27 cellular contexts compared by ENCODE assay signal in the genomic region with DNA sequence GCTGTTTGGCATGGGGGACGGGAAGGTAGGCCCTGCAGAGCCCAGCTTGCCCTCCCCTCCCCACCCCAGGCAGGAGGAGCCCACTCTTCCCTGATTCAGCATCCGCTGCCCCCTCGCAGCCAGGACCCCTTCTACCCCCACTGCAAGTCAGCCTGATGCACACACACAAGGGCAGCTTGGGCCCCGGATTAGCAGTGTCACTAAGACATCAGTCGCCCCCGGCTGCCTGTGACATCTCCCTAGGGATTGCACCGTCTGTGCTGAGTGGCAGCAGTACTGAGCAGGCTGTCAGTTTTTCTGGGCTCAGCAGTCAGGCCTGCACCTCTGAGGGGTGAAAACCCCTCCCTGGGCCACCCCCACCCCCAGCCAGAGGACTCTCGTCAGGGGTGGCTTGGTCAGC. TPM values are rescaled to one million over a fixed set of nuclear protein-coding genes. Genes with fewer than 3 reads are reported as not detected.
A peak's percentile ranks its signal among the peaks of the same experiment; 100 is the strongest.
DNase-seq lines count a peak whose midpoint lies in the region; FAIRE-seq and TF ChIP-seq lines count a peak whose summit lies in the region.
"Had no signal": no experiment of that assay in that cellular context is flagged by ENCODE, and none has a peak within 500 bp of the region (broad histone marks: within the 10 kb centered on the region; RNA-seq: fewer than 3 reads in every experiment).

No MANE protein-coding gene starts in this region.

- H4K20me1 ChIP-seq in BLaER1 (no peaks in the 10 kb centered on the region), neural progenitor cell (ENCODE audit: low read depth) (no peaks in the 10 kb centered on the region)

- no peaks in the 10 kb centered on the region for H3K36me3 Mint-ChIP-seq in neural progenitor cell
- H3K36me3 Mint-ChIP-seq: CD14-positive monocyte, memory B cell had no signal

- peaks cover 12% of the 10 kb centered on the region for H3K27me3 Mint-ChIP-seq in neural progenitor cell (ENCODE audit: insufficient read depth, low read depth)

- H2AFZ ChIP-seq in neural progenitor cell (replicated peaks), result no peak overlapping the region

- DNase-seq in H7 (peak; percentile 36), NT2/D1 (ENCODE audit: low read depth, low spot score) (no peak), neural progenitor cell (ENCODE audit: low spot score) (peak; percentile 42), RCC 7860 (ENCODE audit: low spot score) (no peak), substantia nigra (lab: John Stamatoyannopoulos, UW) (no peak)
- no peak for DNase-seq in activated CD4-positive, CD25-positive, alpha-beta regulatory T cell treated with anti-CD3 and anti-CD28 coated beads, Interleukin-2, amount 50 U/mL, for 72 hours
- DNase-seq: activated CD8-positive, alpha-beta memory T cell treated with anti-CD3 and anti-CD28 coated beads, Interleukin-2, amount 50 U/mL, for 48 hours; activated CD8-positive, alpha-beta T cell treated with anti-CD3 and anti-CD28 coated beads for 36 hours; activated naive CD4-positive, alpha-beta T cell treated with anti-CD3 and anti-CD28 coated beads for 36 hours; Caco-2; central memory CD4-positive, alpha-beta T cell; DND-41; effector memory CD8-positive, alpha-beta T cell; erythroblast; GF-D8; GOT3; NCI-H1105 treated with DMSO at 0.1 percent for 48 hours; NCI-H2081 treated with DMSO at 0.1 percent for 48 hours; PC-3; posterior cingulate gyrus; stimulated activated CD4-positive, alpha-beta T cell treated with anti-CD3 and anti-CD28 coated beads, Interleukin-4, amount 100 ng/mL, for 24 hours had no signal

- no peaks in the 10 kb centered on the region for H3K79me2 ChIP-seq in neural progenitor cell (ENCODE audit: low read depth)

- H3K36me3 ChIP-seq in BLaER1 (no peaks in the 10 kb centered on the region), H7 (replicated peaks; ENCODE audit: control insufficient read depth, insufficient read depth, low read length) (no peaks in the 10 kb centered on the region), NT2/D1 (ENCODE audit: insufficient read depth, insufficient read length, low read length) (no peaks in the 10 kb centered on the region), neural progenitor cell (no peaks in the 10 kb centered on the region)
- H3K36me3 ChIP-seq: tibial nerve had no signal

- TF ChIP-seq CTCF in neural progenitor cell (IDR thresholded peaks at IDR 0.05), result no peak

- H3K4me3 Mint-ChIP-seq in neural progenitor cell, result no peak overlapping the region
- H3K4me3 Mint-ChIP-seq: activated CD8-positive, alpha-beta T cell treated with anti-CD3 and anti-CD28 coated beads for 36 hours; activated naive CD4-positive, alpha-beta T cell treated with anti-CD3 and anti-CD28 coated beads for 36 hours; activated T-helper 1 cell treated with anti-CD3 and anti-CD28 coated beads, Interleukin-12 subunit alpha, Interleukin-12 subunit beta, Interleukin-2, Interleukin-4 antibody, amounts not matched to agents 30 ng/mL and 10 ng/mL and 1 ng/mL, durations not matched to agents 14 hours and 24 hours and 36 hours; CD14-positive monocyte; effector memory CD8-positive, alpha-beta T cell; memory B cell had no signal

- H3K4me1 ChIP-seq in BLaER1 (peaks cover 57% of the 10 kb centered on the region), NT2/D1 (ENCODE audit: insufficient read depth, insufficient read length) (peaks cover 17% of the 10 kb centered on the region), neural progenitor cell (peaks cover 17% of the 10 kb centered on the region)
- H3K4me1 ChIP-seq: tibial nerve had no signal

- peak overlapping the region; percentile 35; the same call in 1 of the 2 replicates for H3K9ac ChIP-seq in BLaER1
- H3K9ac ChIP-seq in NT2/D1 (ENCODE audit: insufficient read length, low read depth), result peak overlapping the region; percentile 16
- H3K9ac ChIP-seq in neural progenitor cell, result no peak overlapping the region

- H3K4me3 ChIP-seq in BLaER1 (no peak overlapping the region), H7 (ENCODE audit: insufficient read depth, low read depth, low read length) (no peak overlapping the region), NT2/D1 (ENCODE audit: insufficient read length, low read depth) (no peak overlapping the region), neural progenitor cell (no peak overlapping the region)
- H3K4me3 ChIP-seq: tibial nerve had no signal

- no peak for FAIRE-seq in RCC 7860 (lab: Jason Lieb, UNC)

- no peak overlapping the region for H3K27ac Mint-ChIP-seq in neural progenitor cell
- H3K27ac Mint-ChIP-seq: activated CD8-positive, alpha-beta T cell treated with anti-CD3 and anti-CD28 coated beads for 36 hours; activated naive CD4-positive, alpha-beta T cell treated with anti-CD3 and anti-CD28 coated beads for 36 hours; activated T-helper 1 cell treated with anti-CD3 and anti-CD28 coated beads, Interleukin-12 subunit alpha, Interleukin-12 subunit beta, Interleukin-2, Interleukin-4 antibody, amounts not matched to agents 30 ng/mL and 10 ng/mL and 1 ng/mL, durations not matched to agents 14 hours and 24 hours and 36 hours; CD14-positive monocyte; effector memory CD8-positive, alpha-beta T cell; memory B cell had no signal

- peak overlapping the region; percentile 67 for H3K4me2 ChIP-seq in BLaER1
- no peak overlapping the region for H3K4me2 ChIP-seq in neural progenitor cell

- peaks cover 26% of the 10 kb centered on the region for H3K4me1 Mint-ChIP-seq in neural progenitor cell
- H3K4me1 Mint-ChIP-seq: CD14-positive monocyte had no signal

- no peaks in the 10 kb centered on the region for H3K9me3 Mint-ChIP-seq in neural progenitor cell
- H3K9me3 Mint-ChIP-seq: activated CD8-positive, alpha-beta T cell treated with anti-CD3 and anti-CD28 coated beads for 36 hours; activated naive CD4-positive, alpha-beta T cell treated with anti-CD3 and anti-CD28 coated beads for 36 hours; activated T-helper 1 cell treated with anti-CD3 and anti-CD28 coated beads, Interleukin-12 subunit alpha, Interleukin-12 subunit beta, Interleukin-2, Interleukin-4 antibody, amounts not matched to agents 30 ng/mL and 10 ng/mL and 1 ng/mL, durations not matched to agents 14 hours and 24 hours and 36 hours; effector memory CD8-positive, alpha-beta T cell; memory B cell had no signal

- H3K27me3 ChIP-seq in BLaER1, result no peaks in the 10 kb centered on the region
- H3K27me3 ChIP-seq in H7 (ENCODE audit: control insufficient read depth, insufficient read depth, low read length), result no peaks in the 10 kb centered on the region
- peaks cover 2% of the 10 kb centered on the region for H3K27me3 ChIP-seq in NT2/D1 (ENCODE audit: insufficient read depth, insufficient read length)
- H3K27me3 ChIP-seq in neural progenitor cell, result no peaks in the 10 kb centered on the region

- H3K27ac ChIP-seq in BLaER1 (no peak overlapping the region), neural progenitor cell (no peak overlapping the region), substantia nigra (ENCODE audit: low read depth, low read length, poor library complexity, severe bottlenecking) (no peak overlapping the region)
- H3K27ac ChIP-seq: tibial nerve had no signal

- no peaks in the 10 kb centered on the region for H3K9me3 ChIP-seq in BLaER1
- no peaks in the 10 kb centered on the region for H3K9me3 ChIP-seq in NT2/D1 (ENCODE audit: insufficient read depth, low read length)
- H3K9me3 ChIP-seq in neural progenitor cell (ENCODE audit: low read depth), result no peaks in the 10 kb centered on the region
- H3K9me3 ChIP-seq: Caco-2 had no signal

- no peaks in the 10 kb centered on the region for H3F3A ChIP-seq in neural progenitor cell (ENCODE audit: low read depth)

RNA-seq across cellular contexts. Expression of gene SYT7, which starts 30.4 kb away (rescaled TPM):
- 3.6 and 4.8 TPM in 2 replicates for total RNA-seq in H7 (2014; rRNA removed; shearing (Covaris generic))
- 0.73 and 4.4 TPM in 2 replicates for total RNA-seq in neural progenitor cell (ENCODE audit: low replicate concordance)
- total RNA-seq: activated CD8-positive, alpha-beta T cell treated with anti-CD3 and anti-CD28 coated beads for 36 hours; activated naive CD4-positive, alpha-beta T cell treated with anti-CD3 and anti-CD28 coated beads for 36 hours; T-helper 2 cell treated with Interferon-gamma antibody and Interleukin-4, amounts not matched to agents 100 ng/mL and 5 ng/mL, for 36 hours had no signal

Comparison
In these comparisons a context has a peak if more than half of its experiments do, and no peak if none do; other contexts are left out.
1. DNase-seq: peak in H7 (single experiment) and neural progenitor cell (single experiment); none in NT2/D1 (single experiment), activated CD4-positive, CD25-positive, alpha-beta regulatory T cell treated with anti-CD3 and anti-CD28 coated beads, Interleukin-2, amount 50 U/mL, for 72 hours (single experiment), RCC 7860 (single experiment) and substantia nigra (0 of 49).